Comparison of ENCODE assay signal across 8 cellular contexts in the genomic region with DNA sequence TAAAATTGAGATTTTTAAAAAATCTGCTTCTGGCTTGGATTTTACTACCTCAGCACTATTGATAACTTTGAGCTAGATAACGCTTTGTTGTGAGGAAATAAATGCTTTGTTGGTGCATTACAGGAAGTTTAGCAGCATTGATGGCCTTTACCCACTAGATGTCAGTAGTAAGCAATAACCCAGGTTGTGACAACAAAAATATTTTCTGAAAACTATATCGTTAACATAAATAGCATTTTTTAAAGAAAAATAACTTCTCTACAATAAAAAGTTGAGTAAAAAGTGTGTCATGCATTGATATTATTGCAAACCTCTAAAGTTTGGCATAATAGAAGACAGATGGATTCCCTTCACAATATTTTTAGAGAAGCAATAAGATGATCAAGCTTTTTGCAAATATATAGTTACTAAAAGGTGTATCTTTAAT.
DNase-seq lines count a peak whose midpoint lies in the region; ATAC-seq, FAIRE-seq and TF ChIP-seq lines count a peak whose summit lies in the region.

No MANE protein-coding gene starts in this region.

- H3K9ac ChIP-seq in GM23248, result no peak overlapping the region

- no peak for FAIRE-seq in GM19239 (lab: Jason Lieb, UNC)

- no peaks in the 10 kb centered on the region for H3F3A ChIP-seq in GM23248 (ENCODE audit: insufficient read depth)

- H3K4me2 ChIP-seq in GM23248 (ENCODE audit: unreplicated experiment), result no peak overlapping the region

- H4K20me1 ChIP-seq in GM23248 (ENCODE audit: insufficient read depth), result no peaks in the 10 kb centered on the region

- no peak overlapping the region for H2AFZ ChIP-seq in GM23248

- in situ Hi-C loops in GM23248 (cut with MboI), result loop anchor here (25.0 kb wide), 1 partner anchor 746 kb away; no protein-coding TSS in a partner anchor

- no peak for ATAC-seq in GM18520 (IDR thresholded peaks at IDR 0.05; ENCODE audit: unreplicated experiment)

- no peaks in the 10 kb centered on the region for H3K79me2 ChIP-seq in GM23248 (ENCODE audit: insufficient read depth)

- H3K9me2 ChIP-seq in GM23248 (ENCODE audit: insufficient read depth), result no peaks in the 10 kb centered on the region

- TF ChIP-seq CTCF in AG10803 (conservative IDR thresholded peaks at IDR 0.05; ENCODE audit: low read length) (peak; percentile 85), WERI-Rb-1 (IDR thresholded peaks at IDR 0.05; ENCODE audit: low read depth, low read length) (peak; percentile 53)

- H3K9me3 ChIP-seq in GM23248 (ENCODE audit: low read depth), result no peaks in the 10 kb centered on the region
- no peaks in the 10 kb centered on the region for H3K9me3 ChIP-seq in WERI-Rb-1 (ENCODE audit: severe bottlenecking)

- H3K27me3 ChIP-seq in GM23248 (replicated peaks; ENCODE audit: insufficient read depth), result peaks cover 11% of the 10 kb centered on the region; the same call in 1 of the 2 replicates
- H3K27me3 ChIP-seq in WERI-Rb-1 (ENCODE audit: insufficient read depth, low read depth, severe bottlenecking), result no peaks in the 10 kb centered on the region

- no peaks in the 10 kb centered on the region for H3K36me3 ChIP-seq in GM23248 (ENCODE audit: low read depth)
- no peaks in the 10 kb centered on the region for H3K36me3 ChIP-seq in WERI-Rb-1

- H3K4me1 ChIP-seq in GM23248 (ENCODE audit: insufficient read depth), result no peaks in the 10 kb centered on the region

- H3K4me3 ChIP-seq in AG10803 (ENCODE audit: low read length), result no peak overlapping the region
- H3K4me3 ChIP-seq in GM23248, result no peak overlapping the region
- no peak overlapping the region for H3K4me3 ChIP-seq in WERI-Rb-1 (ENCODE audit: low read depth, low read length)

- 13 to 25% methylated on average over 2 of the region's 2 CpGs for WGBS in GM23248 (ENCODE audit: low coverage in 1 of 2, low lambda C conversion rate in 2 of 2, missing lambda C conversion rate in 2 of 2), 2 experiments

- H3K27ac ChIP-seq in GM23248 (no peak overlapping the region), WERI-Rb-1 (no peak overlapping the region)

- DNase-seq in AG10803 (ENCODE audit: low read depth) (peak; percentile 21), GM23248 (peak; percentile 48), WERI-Rb-1 (no peak), left kidney (ENCODE audit: low read depth, low spot score) (peak; percentile 16), GM19239 (ENCODE audit: insufficient read length, low spot score) (no peak), GM19240 (ENCODE audit: insufficient read length, low spot score) (no peak)
- no peak for DNase-seq in activated effector memory CD4-positive, alpha-beta T cell treated with Interleukin-2 at 50 U/mL for 16 hours

Comparison
In these comparisons a context has a peak if more than half of its experiments do, and no peak if none do; other contexts are left out.
1. DNase-seq: peak in AG10803 (single experiment), GM23248 (single experiment) and left kidney (single experiment); none in WERI-Rb-1 (single experiment), GM19239 (single experiment), GM19240 (single experiment) and activated effector memory CD4-positive, alpha-beta T cell treated with Interleukin-2 at 50 U/mL for 16 hours (single experiment).